In genomic region chr10:97243836-97244235, GRCh38 we compare ENCODE assay signal across 16 cellular contexts. TPM values are rescaled to one million over a fixed set of nuclear protein-coding genes. Genes with fewer than 3 reads are reported as not detected.
DNase-seq lines count a peak whose midpoint lies in the region; ATAC-seq and TF ChIP-seq lines count a peak whose summit lies in the region.
"Had no signal": no experiment of that assay in that cellular context is flagged by ENCODE, and none has a peak within 500 bp of the region (broad histone marks: within the 10 kb centered on the region; RNA-seq: fewer than 3 reads in every experiment).

No MANE protein-coding gene starts in this region.

- no peak overlapping the region for H3K4me3 ChIP-seq in left ventricle myocardium inferior
- H3K4me3 ChIP-seq: A549, GM23338 had no signal

- no peak overlapping the region for H3K4me3 Mint-ChIP-seq in activated naive CD8-positive, alpha-beta T cell treated with anti-CD3 and anti-CD28 coated beads, Interleukin-2, amount 50 U/mL, for 24 hours
- H3K4me3 Mint-ChIP-seq in activated naive CD8-positive, alpha-beta T cell treated with anti-CD3 and anti-CD28 coated beads for 36 hours = no peak overlapping the region
- no peak overlapping the region for H3K4me3 Mint-ChIP-seq in nephron progenitor cell
- H3K4me3 Mint-ChIP-seq: CD4-positive, alpha-beta T cell; GM23338 had no signal

- H3K27ac ChIP-seq in left ventricle myocardium inferior (replicated peaks) = no peak overlapping the region
- H3K27ac ChIP-seq: 22Rv1, A549, C4-2B had no signal

- ATAC-seq in activated naive CD8-positive, alpha-beta T cell treated with anti-CD3 and anti-CD28 coated beads, Interleukin-2, amount 50 U/mL, for 24 hours = no peak
- peak; percentile 55 for ATAC-seq in left ventricle myocardium superior
- ATAC-seq: A549, GM23338 had no signal

- peaks cover 32% of the 10 kb centered on the region for H3K36me3 ChIP-seq in left ventricle myocardium inferior

- peak overlapping the region; percentile 9 for H3K27ac Mint-ChIP-seq in activated naive CD8-positive, alpha-beta T cell treated with anti-CD3 and anti-CD28 coated beads, Interleukin-2, amount 50 U/mL, for 24 hours
- H3K27ac Mint-ChIP-seq in activated naive CD8-positive, alpha-beta T cell treated with anti-CD3 and anti-CD28 coated beads for 36 hours = no peak overlapping the region
- H3K27ac Mint-ChIP-seq in nephron progenitor cell = peak overlapping the region; percentile 73
- H3K27ac Mint-ChIP-seq: CD4-positive, alpha-beta T cell; GM23338 had no signal

- H3K27me3 Mint-ChIP-seq in activated naive CD8-positive, alpha-beta T cell treated with anti-CD3 and anti-CD28 coated beads, Interleukin-2, amount 50 U/mL, for 24 hours = no peaks in the 10 kb centered on the region
- no peaks in the 10 kb centered on the region for H3K27me3 Mint-ChIP-seq in activated naive CD8-positive, alpha-beta T cell treated with anti-CD3 and anti-CD28 coated beads for 36 hours
- no peaks in the 10 kb centered on the region for H3K27me3 Mint-ChIP-seq in nephron progenitor cell (ENCODE audit: low read depth, poor library complexity)
- H3K27me3 Mint-ChIP-seq: CD4-positive, alpha-beta T cell had no signal

- peaks cover 9% of the 10 kb centered on the region for H3K4me1 ChIP-seq in left ventricle myocardium inferior
- H3K4me1 ChIP-seq: A549, Caco-2 had no signal

- no peaks in the 10 kb centered on the region for H3K27me3 ChIP-seq in left ventricle myocardium inferior (ENCODE audit: low read depth)

- H3K9me3 Mint-ChIP-seq in activated naive CD8-positive, alpha-beta T cell treated with anti-CD3 and anti-CD28 coated beads, Interleukin-2, amount 50 U/mL, for 24 hours = no peaks in the 10 kb centered on the region
- H3K9me3 Mint-ChIP-seq in activated naive CD8-positive, alpha-beta T cell treated with anti-CD3 and anti-CD28 coated beads for 36 hours = no peaks in the 10 kb centered on the region
- H3K9me3 Mint-ChIP-seq in nephron progenitor cell = no peaks in the 10 kb centered on the region
- H3K9me3 Mint-ChIP-seq: CD4-positive, alpha-beta T cell; GM23338 had no signal

- intact Hi-C loops in left ventricle myocardium superior (cut with micrococcal nuclease) (no loop called here), left ventricle myocardium inferior (cut with micrococcal nuclease) (no loop called here)

- H3K9me3 ChIP-seq in left ventricle myocardium inferior (replicated peaks) = no peaks in the 10 kb centered on the region
- H3K9me3 ChIP-seq: A549, Caco-2 had no signal

- no peaks in the 10 kb centered on the region for H3K4me1 Mint-ChIP-seq in activated naive CD8-positive, alpha-beta T cell treated with anti-CD3 and anti-CD28 coated beads, Interleukin-2, amount 50 U/mL, for 24 hours
- H3K4me1 Mint-ChIP-seq in activated naive CD8-positive, alpha-beta T cell treated with anti-CD3 and anti-CD28 coated beads for 36 hours = no peaks in the 10 kb centered on the region
- no peaks in the 10 kb centered on the region for H3K4me1 Mint-ChIP-seq in nephron progenitor cell
- H3K4me1 Mint-ChIP-seq: GM23338 had no signal

- TF ChIP-seq CTCF in left ventricle myocardium inferior (IDR thresholded peaks at IDR 0.05; ENCODE audit: borderline replicate concordance) (no peak), nephron progenitor cell (IDR thresholded peaks at IDR 0.05) (no peak)

- no peak for DNase-seq in activated naive CD8-positive, alpha-beta T cell treated with anti-CD3 and anti-CD28 coated beads, Interleukin-2, amount 50 U/mL, for 24 hours
- DNase-seq in activated naive CD8-positive, alpha-beta T cell treated with anti-CD3 and anti-CD28 coated beads for 36 hours = no peak
- DNase-seq in left ventricle myocardium superior = no peak
- no peak for DNase-seq in left ventricle myocardium inferior
- DNase-seq in nephron progenitor cell = no peak
- no peak for DNase-seq in NCI-H1105 treated with DMSO at 0.1 percent for 48 hours (lab: John Stamatoyannopoulos, UW)
- DNase-seq in hepatic stellate cell (ENCODE audit: low spot score) = no peak
- DNase-seq: AML-193; Caco-2; CD4-positive, alpha-beta T cell; HCEC 1CT had no signal

- H3K36me3 Mint-ChIP-seq in activated naive CD8-positive, alpha-beta T cell treated with anti-CD3 and anti-CD28 coated beads, Interleukin-2, amount 50 U/mL, for 24 hours (ENCODE audit: low read depth) = peaks cover 18% of the 10 kb centered on the region
- H3K36me3 Mint-ChIP-seq in activated naive CD8-positive, alpha-beta T cell treated with anti-CD3 and anti-CD28 coated beads for 36 hours = peaks cover 6% of the 10 kb centered on the region
- peaks cover 60% of the 10 kb centered on the region for H3K36me3 Mint-ChIP-seq in nephron progenitor cell (ENCODE audit: low read depth)

RNA-seq across cellular contexts. Expression of gene ARHGAP19, which starts 48.6 kb away (rescaled TPM):
- 10 to 100 TPM; 36.1 to 42.9 TPM for total RNA-seq in activated naive CD8-positive, alpha-beta T cell treated with anti-CD3 and anti-CD28 coated beads for 36 hours
- 3.3 TPM for total RNA-seq in left ventricle myocardium superior
- total RNA-seq in left ventricle myocardium inferior = 4.2 TPM

RNA-seq across cellular contexts. Expression of gene SLIT1, which starts 58.1 kb away (rescaled TPM):
- under 1 TPM; 0.08 to 0.27 TPM for total RNA-seq in activated naive CD8-positive, alpha-beta T cell treated with anti-CD3 and anti-CD28 coated beads for 36 hours
- total RNA-seq in left ventricle myocardium superior (0.17 TPM), left ventricle myocardium inferior (0.08 TPM)
- total RNA-seq: HT1080 had no signal
